Comparison of ENCODE assay signal across 9 cellular contexts in genomic region chr20:59525500-59526241, GRCh38.
DNase-seq lines count a peak whose midpoint lies in the region; ATAC-seq, FAIRE-seq and TF ChIP-seq lines count a peak whose summit lies in the region.
"Had no signal": no experiment of that assay in that cellular context is flagged by ENCODE, and none has a peak within 500 bp of the region (broad histone marks: within the 10 kb centered on the region; RNA-seq: fewer than 3 reads in every experiment).

No MANE protein-coding gene starts in this region.

- DNase-seq in A549 (ENCODE audit: low read depth in 1 of 2, low spot score in 1 of 2) (peak; percentile 43 to 66), GM04504 (ENCODE audit: low read depth) (peak; percentile 4), NCI-H1105 treated with DMSO at 0.1 percent for 48 hours (lab: John Stamatoyannopoulos, UW) (peak; percentile 74), esophagus squamous epithelium (lab: John Stamatoyannopoulos, UW) (no peak), nephron progenitor cell (peak; percentile 87), OCI-M2 (lab: John Stamatoyannopoulos, UW; ENCODE audit: unreplicated experiment) (no peak)

- H3K36me3 Mint-ChIP-seq in nephron progenitor cell (ENCODE audit: low read depth) = no peaks in the 10 kb centered on the region

- H3K27me3 ChIP-seq in esophagus squamous epithelium = peaks cover 0 to 93% (median 10%) of the 10 kb centered on the region in 4 donors

- no peak for FAIRE-seq in A549 (lab: Jason Lieb, UNC)
- FAIRE-seq in TTC549 (lab: Jason Lieb, UNC) = peak; percentile 36
- FAIRE-seq: islet of Langerhans had no signal

- TF ChIP-seq EP300 in A549 (IDR thresholded peaks at IDR 0.05) = no peak

- ATAC-seq in A549 = peak; percentile 92 to 97
- ATAC-seq in GM19395 (IDR thresholded peaks at IDR 0.05; ENCODE audit: unreplicated experiment) = no peak

- H3K27ac ChIP-seq in A549 = no peak overlapping the region
- no peak overlapping the region for H3K27ac ChIP-seq in esophagus squamous epithelium

- TF ChIP-seq POLR2A in A549 (IDR thresholded peaks at IDR 0.05; ENCODE audit: low read length) (no peak), esophagus squamous epithelium (IDR thresholded peaks at IDR 0.05) (no peak)

- H3K9me3 ChIP-seq in A549 = no peaks in the 10 kb centered on the region
- H3K9me3 ChIP-seq in esophagus squamous epithelium = no peaks in the 10 kb centered on the region

- peaks cover 88% of the 10 kb centered on the region for H3K27me3 Mint-ChIP-seq in nephron progenitor cell (ENCODE audit: low read depth, poor library complexity)

- no peak overlapping the region for H3K4me3 Mint-ChIP-seq in nephron progenitor cell

- H3K4me3 ChIP-seq in A549 (no peak overlapping the region), esophagus squamous epithelium (no peak overlapping the region)

- no peaks in the 10 kb centered on the region for H3K4me1 ChIP-seq in A549
- peaks cover 0 to 6% (median 0%) of the 10 kb centered on the region in 3 donors for H3K4me1 ChIP-seq in esophagus squamous epithelium

- H3K9me3 Mint-ChIP-seq in nephron progenitor cell = peaks cover 4% of the 10 kb centered on the region

- CTCF ChIA-PET in A549 (lab: Yijun Ruan, JAX) = interaction anchor here (0.6 to 6.9 kb wide), 10 partner anchors 9 to 226 kb away, joined by 3 to 86 read pairs (median 4); no protein-coding TSS in a partner anchor

- peaks cover 9% of the 10 kb centered on the region for H3K4me1 Mint-ChIP-seq in nephron progenitor cell

- H3K4me2 ChIP-seq in A549 = no peak overlapping the region

- 2% methylated on average over 22 of the region's 31 CpGs for WGBS in A549 (ENCODE audit: missing lambda C conversion rate)
- WGBS in esophagus squamous epithelium, 2 donors = 10 to 14% methylated on average over 19 to 27 of the region's 31 CpGs

- peak; percentile 49 to 56 for TF ChIP-seq RAD21 in A549 (conservative IDR thresholded peaks at IDR 0.05 in 1 of 2, IDR thresholded peaks at IDR 0.05 in 1 of 2)

- intact Hi-C loops in esophagus squamous epithelium (cut with DNase I) = no loop called here

- POLR2A ChIA-PET in A549 (lab: Yijun Ruan, JAX) = no interaction called here

- TF ChIP-seq CTCF in A549 (IDR thresholded peaks at IDR 0.05) = peak; percentile 83
- TF ChIP-seq CTCF in esophagus squamous epithelium (IDR thresholded peaks at IDR 0.05) = peak; percentile 55 to 79 (median 72)
- peak; percentile 88 for TF ChIP-seq CTCF in nephron progenitor cell (IDR thresholded peaks at IDR 0.05)

- no peaks in the 10 kb centered on the region for H3K36me3 ChIP-seq in esophagus squamous epithelium

- H3K27ac Mint-ChIP-seq in nephron progenitor cell = no peak overlapping the region

TF ChIP-seq in A549, 52 proteins besides CTCF, POLR2A, EP300 and RAD21:
- TF ChIP-seq BHLHE40 (IDR thresholded peaks at IDR 0.05; ENCODE audit: low read depth, low read length) (0 out of 2 replicates have a peak, but pooled peaks have one; percentile 36), RNF2 (IDR thresholded peaks at IDR 0.05; ENCODE audit: borderline replicate concordance, low read depth) (no peak), SMC3 (IDR thresholded peaks at IDR 0.05) (peak; percentile 26; the same call in 1 of the 3 replicates)

Comparison
In these comparisons a context has a peak if more than half of its experiments do, and no peak if none do; other contexts are left out.
1. DNase-seq: peak in A549 (2 of 2), GM04504 (single experiment), NCI-H1105 treated with DMSO at 0.1 percent for 48 hours (single experiment) and nephron progenitor cell (single experiment); none in esophagus squamous epithelium (single experiment) and OCI-M2 (single experiment).
2. Peak in every context shown above with its lines, with median percentiles within 50 percentile points of each other: CTCF ChIP-seq.